In genomic region chr15:100209204-100209603, GRCh38 we compare ENCODE assay signal across 15 cellular contexts.
DNase-seq lines count a peak whose midpoint lies in the region; ATAC-seq and TF ChIP-seq lines count a peak whose summit lies in the region.
"Had no signal": no experiment of that assay in that cellular context is flagged by ENCODE, and none has a peak within 500 bp of the region (broad histone marks: within the 10 kb centered on the region; RNA-seq: fewer than 3 reads in every experiment).

No MANE protein-coding gene starts in this region.

- H3K27me3 ChIP-seq in RWPE2 (ENCODE audit: insufficient read depth, poor library complexity, severe bottlenecking) = no peaks in the 10 kb centered on the region
- H3K27me3 ChIP-seq in endodermal cell (ENCODE audit: control insufficient read depth, insufficient read depth, low read length, poor library complexity, severe bottlenecking) = no peaks in the 10 kb centered on the region
- no peaks in the 10 kb centered on the region for H3K27me3 ChIP-seq in liver (ENCODE audit: control insufficient read depth in 4 of 4, insufficient read depth in 4 of 4, low read length in 3 of 4)
- H3K27me3 ChIP-seq in spleen (replicated peaks in 1 of 7) = no peaks in the 10 kb centered on the region

- DNase-seq in RWPE2 (ENCODE audit: low spot score) = peak; percentile 54
- DNase-seq in endodermal cell = peak; percentile 15
- DNase-seq in spleen = peak; percentile 31
- no peak for DNase-seq in putamen (ENCODE audit: low spot score)
- DNase-seq in stimulated activated naive CD8-positive, alpha-beta T cell treated with anti-CD3 and anti-CD28 coated beads, Interleukin-15, amount 100 ng/mL, for 72 hours = no peak
- DNase-seq: AML-193; Caco-2; CD4-positive, alpha-beta T cell; H9 had no signal

- intact Hi-C loops in spleen (cut with DNase I; ENCODE audit: low total_unique reads) = no loop called here

- H3K9me3 ChIP-seq in RWPE2 (ENCODE audit: severe bottlenecking) (no peaks in the 10 kb centered on the region), endodermal cell (ENCODE audit: control insufficient read depth, low read length) (no peaks in the 10 kb centered on the region), liver (ENCODE audit: control insufficient read depth in 4 of 4, low read length in 3 of 4) (no peaks in the 10 kb centered on the region), spleen (peaks cover 0 to under 1% (median 0%) of the 10 kb centered on the region in 8 donors)
- H3K9me3 ChIP-seq: A549, Caco-2 had no signal

- H3K4me1 ChIP-seq in RWPE2 (ENCODE audit: insufficient read depth, poor library complexity, severe bottlenecking) (no peaks in the 10 kb centered on the region), endodermal cell (ENCODE audit: control insufficient read depth, insufficient read depth, low read length) (no peaks in the 10 kb centered on the region), liver (ENCODE audit: control insufficient read depth in 4 of 4, insufficient read depth in 4 of 4, low read length in 3 of 4) (peaks cover 2 to 40% (median 37%) of the 10 kb centered on the region in 4 donors), spleen (no peaks in the 10 kb centered on the region)
- H3K4me1 ChIP-seq: A549 had no signal

- no peaks in the 10 kb centered on the region for H3K36me3 Mint-ChIP-seq in endodermal cell (ENCODE audit: low read depth)

- 85 to 94% methylated on average over 5 to 8 of the region's 8 CpGs for WGBS in endodermal cell (ENCODE audit: insufficient coverage in 1 of 2, insufficient read length in 1 of 2), 2 experiments
- WGBS in liver = 36% methylated on average over 8 of the region's 8 CpGs
- 52 to 82% (median 66%) methylated on average over 8 of the region's 8 CpGs for WGBS in spleen, 5 donors

- H3K27ac ChIP-seq in RWPE2 (ENCODE audit: poor library complexity, severe bottlenecking) = no peak overlapping the region
- H3K27ac ChIP-seq in endodermal cell (ENCODE audit: low read depth, low read length) = no peak overlapping the region
- H3K27ac ChIP-seq in liver (ENCODE audit: low read depth in 1 of 2, low read length in 2 of 2) = no peak overlapping the region
- no peak overlapping the region for H3K27ac ChIP-seq in spleen
- H3K27ac ChIP-seq: 22Rv1, A549, C4-2B, HL-60 had no signal

- no peak overlapping the region for H3K4me3 Mint-ChIP-seq in endodermal cell
- no peak overlapping the region for H3K4me3 Mint-ChIP-seq in stimulated activated naive CD8-positive, alpha-beta T cell treated with anti-CD3 and anti-CD28 coated beads, Interleukin-15, amount 100 ng/mL, for 72 hours
- H3K4me3 Mint-ChIP-seq: CD4-positive, alpha-beta T cell; H9 had no signal

- TF ChIP-seq RAD21 in liver (IDR thresholded peaks at IDR 0.05) = peak; percentile 15 to 34

- no peaks in the 10 kb centered on the region for H3K9me3 Mint-ChIP-seq in endodermal cell
- no peaks in the 10 kb centered on the region for H3K9me3 Mint-ChIP-seq in stimulated activated naive CD8-positive, alpha-beta T cell treated with anti-CD3 and anti-CD28 coated beads, Interleukin-15, amount 100 ng/mL, for 72 hours
- H3K9me3 Mint-ChIP-seq: CD4-positive, alpha-beta T cell; H9 had no signal

- H3K36me3 ChIP-seq in RWPE2 (ENCODE audit: low read depth) (no peaks in the 10 kb centered on the region), endodermal cell (ENCODE audit: control insufficient read depth, insufficient read depth, low read length) (no peaks in the 10 kb centered on the region), liver (ENCODE audit: control insufficient read depth in 4 of 4, insufficient read depth in 3 of 4, low read depth in 1 of 4, low read length in 3 of 4) (no peaks in the 10 kb centered on the region), spleen (no peaks in the 10 kb centered on the region)

- no peaks in the 10 kb centered on the region for H3K27me3 Mint-ChIP-seq in endodermal cell (ENCODE audit: insufficient read depth)
- H3K27me3 Mint-ChIP-seq in stimulated activated naive CD8-positive, alpha-beta T cell treated with anti-CD3 and anti-CD28 coated beads, Interleukin-15, amount 100 ng/mL, for 72 hours = peaks cover 7% of the 10 kb centered on the region
- H3K27me3 Mint-ChIP-seq: CD4-positive, alpha-beta T cell had no signal

- no peak for TF ChIP-seq POLR2A in spleen (IDR thresholded peaks at IDR 0.05)

- H3K4me3 ChIP-seq in RWPE2 (ENCODE audit: severe bottlenecking) (no peak overlapping the region), endodermal cell (ENCODE audit: low read length) (no peak overlapping the region), liver (ENCODE audit: low read depth in 1 of 3, low read length in 3 of 3) (no peak overlapping the region), spleen (no peak overlapping the region)
- H3K4me3 ChIP-seq: A549 had no signal

- no peak for ATAC-seq in RWPE2 (ENCODE audit: low read depth)
- no peak for ATAC-seq in SK-N-SH treated with all-trans-retinoic acid at 6 μM for 48 hours
- ATAC-seq in stimulated activated naive CD8-positive, alpha-beta T cell treated with anti-CD3 and anti-CD28 coated beads, Interleukin-15, amount 100 ng/mL, for 72 hours = no peak
- ATAC-seq: A549 had no signal

- TF ChIP-seq CTCF in RWPE2 (IDR thresholded peaks at IDR 0.05; ENCODE audit: poor library complexity, severe bottlenecking) = no peak
- TF ChIP-seq CTCF in endodermal cell (conservative IDR thresholded peaks at IDR 0.05) = no peak
- no peak for TF ChIP-seq CTCF in liver (IDR thresholded peaks at IDR 0.05; ENCODE audit: low read depth, low read length, missing input control)
- TF ChIP-seq CTCF in spleen (IDR thresholded peaks at IDR 0.05 in 8 of 11, conservative IDR thresholded peaks at IDR 0.05 in 3 of 11) = no peak

- no peak overlapping the region for H3K9ac ChIP-seq in endodermal cell (ENCODE audit: extremely low read depth, low read length, poor library complexity, severe bottlenecking)
- no peak overlapping the region for H3K9ac ChIP-seq in liver (ENCODE audit: low read depth in 1 of 2, low read length in 2 of 2)

- H3K27ac Mint-ChIP-seq in endodermal cell = no peak overlapping the region
- H3K27ac Mint-ChIP-seq in stimulated activated naive CD8-positive, alpha-beta T cell treated with anti-CD3 and anti-CD28 coated beads, Interleukin-15, amount 100 ng/mL, for 72 hours = no peak overlapping the region
- H3K27ac Mint-ChIP-seq: CD4-positive, alpha-beta T cell had no signal

- H3K4me1 Mint-ChIP-seq in endodermal cell = no peaks in the 10 kb centered on the region
- H3K4me1 Mint-ChIP-seq in stimulated activated naive CD8-positive, alpha-beta T cell treated with anti-CD3 and anti-CD28 coated beads, Interleukin-15, amount 100 ng/mL, for 72 hours = no peaks in the 10 kb centered on the region

TF ChIP-seq in liver, 16 proteins besides CTCF, POLR2A, EP300 and RAD21 (continues in another document):
- TF ChIP-seq NR2F2 (IDR thresholded peaks at IDR 0.05) (no peak), REST (IDR thresholded peaks at IDR 0.05) (no peak), YY1 (IDR thresholded peaks at IDR 0.05) (peak; percentile 39), EGR1 (IDR thresholded peaks at IDR 0.05; ENCODE audit: low read depth in 2 of 2) (no peak)

TF ChIP-seq in SK-N-SH treated with all-trans-retinoic acid at 6 μM for 48 hours, 23 proteins besides CTCF, POLR2A, EP300 and RAD21:
- TF ChIP-seq RARB (CRISPR knock-in tag; IDR thresholded peaks at IDR 0.05) (no peak), TSHZ2 (CRISPR knock-in tag; IDR thresholded peaks at IDR 0.05) (no peak), ZNF565 (CRISPR knock-in tag; conservative IDR thresholded peaks at IDR 0.05; ENCODE audit: low read depth) (no peak), TOX (CRISPR knock-in tag; IDR thresholded peaks at IDR 0.05; ENCODE audit: borderline replicate concordance) (no peak), SNAI2 (CRISPR knock-in tag; IDR thresholded peaks at IDR 0.05) (no peak), POU6F1 (CRISPR knock-in tag; IDR thresholded peaks at IDR 0.05; ENCODE audit: borderline replicate concordance, low read depth) (no peak), ZNF70 (CRISPR knock-in tag; IDR thresholded peaks at IDR 0.05) (no peak), OSR1 (CRISPR knock-in tag; IDR thresholded peaks at IDR 0.05) (no peak), TCF4 (CRISPR knock-in tag; IDR thresholded peaks at IDR 0.05; ENCODE audit: borderline replicate concordance) (no peak), ZFP3 (CRISPR knock-in tag; IDR thresholded peaks at IDR 0.05) (no peak), CSDC2 (CRISPR knock-in tag; IDR thresholded peaks at IDR 0.05) (no peak), ZFP30 (CRISPR knock-in tag; IDR thresholded peaks at IDR 0.05) (no peak)

Comparison
In these comparisons a context has a peak if more than half of its experiments do, and no peak if none do; other contexts are left out.
1. DNase-seq: peak in RWPE2 (single experiment), endodermal cell (single experiment) and spleen (single experiment); none in putamen (single experiment) and stimulated activated naive CD8-positive, alpha-beta T cell treated with anti-CD3 and anti-CD28 coated beads, Interleukin-15, amount 100 ng/mL, for 72 hours (0 of 2).